Comparison of ENCODE assay signal across 8 cellular contexts in genomic region chr4:173990126-173990878, GRCh38.
A peak's percentile ranks its signal among the peaks of the same experiment; 100 is the strongest.
DNase-seq lines count a peak whose midpoint lies in the region; ATAC-seq and TF ChIP-seq lines count a peak whose summit lies in the region.

No MANE protein-coding gene starts in this region.

- no peaks in the 10 kb centered on the region for H3K4me1 ChIP-seq in mesodermal cell (ENCODE audit: control insufficient read depth, insufficient read depth, low read length, poor library complexity, severe bottlenecking)

- H3K27me3 Mint-ChIP-seq in activated T-cell treated with anti-CD3 and anti-CD28 coated beads, Interleukin-2, amount 50 U/mL, for 72 hours (ENCODE audit: low read depth), result no peaks in the 10 kb centered on the region

- TF ChIP-seq CTCF in GM12865 (IDR thresholded peaks at IDR 0.05; ENCODE audit: insufficient read depth, low read depth, low read length, missing control alignments) (peak; percentile 24), choroid plexus epithelial cell (conservative IDR thresholded peaks at IDR 0.05; ENCODE audit: low read depth, low read length) (peak; percentile 79)

- H3K27ac ChIP-seq in mesodermal cell (ENCODE audit: low read depth, low read length, severe bottlenecking), result peak overlapping the region; percentile 57

- H3K36me3 Mint-ChIP-seq in activated T-cell treated with anti-CD3 and anti-CD28 coated beads, Interleukin-2, amount 50 U/mL, for 72 hours (ENCODE audit: insufficient read depth in 2 of 2), result no peaks in the 10 kb centered on the region

- no peaks in the 10 kb centered on the region for H3K9me3 Mint-ChIP-seq in activated T-cell treated with anti-CD3 and anti-CD28 coated beads, Interleukin-2, amount 50 U/mL, for 72 hours

- WGBS in mesodermal cell (ENCODE audit: insufficient coverage in 2 of 2), 2 experiments, result 80 to 100% methylated on average over 2 of the region's 6 CpGs

- H3K9me3 ChIP-seq in mesodermal cell (ENCODE audit: control insufficient read depth, low read length), result no peaks in the 10 kb centered on the region

- no peaks in the 10 kb centered on the region for H3K4me1 Mint-ChIP-seq in activated T-cell treated with anti-CD3 and anti-CD28 coated beads, Interleukin-2, amount 50 U/mL, for 72 hours (ENCODE audit: low read depth)

- DNase-seq in GM12865 (ENCODE audit: low read depth) (peak; percentile 21), MV-4-11 (lab: John Stamatoyannopoulos, UW) (peak; percentile 21), choroid plexus epithelial cell (ENCODE audit: low read depth) (peak; percentile 69), activated gamma-delta T cell (lab: John Stamatoyannopoulos, UW) (no peak), NCI-H1048 (lab: John Stamatoyannopoulos, UW) (no peak)
- no peak for DNase-seq in stimulated activated CD4-positive, alpha-beta T cell treated with anti-CD3 and anti-CD28 coated beads, Interleukin-15, amount 100 ng/mL, for 24 hours
- no peak for DNase-seq in activated T-cell treated with anti-CD3 and anti-CD28 coated beads, Interleukin-2, amount 50 U/mL, for 72 hours

- no peak for ATAC-seq in activated T-cell treated with anti-CD3 and anti-CD28 coated beads, Interleukin-2, amount 50 U/mL, for 72 hours (replicated peaks in 1 of 2)

- H3K4me3 ChIP-seq in GM12865 (ENCODE audit: low read depth, low read length) (no peak overlapping the region), choroid plexus epithelial cell (ENCODE audit: low read depth, low read length) (no peak overlapping the region), mesodermal cell (ENCODE audit: extremely low read depth, insufficient read depth, low read length, poor library complexity, severe bottlenecking) (no peak overlapping the region)

- no peak overlapping the region for H3K4me3 Mint-ChIP-seq in activated T-cell treated with anti-CD3 and anti-CD28 coated beads, Interleukin-2, amount 50 U/mL, for 72 hours

- no peaks in the 10 kb centered on the region for H3K36me3 ChIP-seq in mesodermal cell (ENCODE audit: control insufficient read depth, insufficient read depth, low read length)

- H3K27ac Mint-ChIP-seq in activated T-cell treated with anti-CD3 and anti-CD28 coated beads, Interleukin-2, amount 50 U/mL, for 72 hours, result no peak overlapping the region

Comparison
In these comparisons a context has a peak if more than half of its experiments do, and no peak if none do; other contexts are left out.
1. DNase-seq: peak in GM12865 (single experiment), MV-4-11 (single experiment) and choroid plexus epithelial cell (single experiment); none in activated gamma-delta T cell (single experiment), stimulated activated CD4-positive, alpha-beta T cell treated with anti-CD3 and anti-CD28 coated beads, Interleukin-15, amount 100 ng/mL, for 24 hours (single experiment), NCI-H1048 (single experiment) and activated T-cell treated with anti-CD3 and anti-CD28 coated beads, Interleukin-2, amount 50 U/mL, for 72 hours (0 of 2).